8 cellular contexts compared by ENCODE assay signal in genomic region chr4:15656038-15656470, GRCh38.
A peak's percentile ranks its signal among the peaks of the same experiment; 100 is the strongest.
DNase-seq lines count a peak whose midpoint lies in the region; ATAC-seq, FAIRE-seq and TF ChIP-seq lines count a peak whose summit lies in the region.

No MANE protein-coding gene starts in this region.

- no peaks in the 10 kb centered on the region for H3K36me3 ChIP-seq in muscle layer of colon (ENCODE audit: insufficient read depth, low read length)

- no peaks in the 10 kb centered on the region for H3K9me3 ChIP-seq in muscle layer of colon (ENCODE audit: low read length)

- H3K4me1 ChIP-seq in muscle layer of colon (ENCODE audit: insufficient read depth, low read length): peaks cover 29% of the 10 kb centered on the region

- DNase-seq in DMS53 treated with DMSO at 0.1 percent for 48 hours (lab: John Stamatoyannopoulos, UW; ENCODE audit: unreplicated experiment): peak; percentile 79
- peak; percentile 41 for DNase-seq in NCI-H69 (lab: John Stamatoyannopoulos, UW)
- peak; percentile 75 for DNase-seq in coronary artery (ENCODE audit: low spot score)
- DNase-seq in NK-92 (lab: John Stamatoyannopoulos, UW; ENCODE audit: unreplicated experiment): no peak
- no peak for DNase-seq in D721Med (ENCODE audit: insufficient read length, low spot score)
- no peak for DNase-seq in kidney glomerular epithelial cell (lab: John Stamatoyannopoulos, UW)

- no peaks in the 10 kb centered on the region for H3K27me3 ChIP-seq in muscle layer of colon (ENCODE audit: control insufficient read depth in 1 of 2, insufficient read depth in 2 of 2, low read length in 2 of 2)

- TF ChIP-seq CTCF in coronary artery (IDR thresholded peaks at IDR 0.05): no peak
- TF ChIP-seq CTCF in D721Med (IDR thresholded peaks at IDR 0.05; ENCODE audit: insufficient read depth, missing control alignments): no peak

- peak overlapping the region; percentile 62 for H3K9ac ChIP-seq in muscle layer of colon (ENCODE audit: low read length)

- no peak for FAIRE-seq in D721Med (lab: Jason Lieb, UNC)

- H3K27ac ChIP-seq in coronary artery: peak overlapping the region; percentile 96 to 100
- peak overlapping the region; percentile 98 for H3K27ac ChIP-seq in muscle layer of colon (ENCODE audit: low read depth, low read length)

- ATAC-seq in HG03095 (IDR thresholded peaks at IDR 0.05; ENCODE audit: unreplicated experiment): no peak

- H3K4me3 ChIP-seq in coronary artery (peak overlapping the region; percentile 87), muscle layer of colon (ENCODE audit: low read depth in 1 of 2, low read length in 2 of 2) (peak overlapping the region; percentile 83 to 85)

Comparison
In these comparisons a context has a peak if more than half of its experiments do, and no peak if none do; other contexts are left out.
1. DNase-seq: peak in DMS53 treated with DMSO at 0.1 percent for 48 hours (single experiment), NCI-H69 (single experiment) and coronary artery (single experiment); none in NK-92 (single experiment), D721Med (single experiment) and kidney glomerular epithelial cell (single experiment).